Comparison of ENCODE assay signal across 8 cellular contexts in genomic region chr12:8950287-8950574, GRCh38. TPM values are rescaled to one million over a fixed set of nuclear protein-coding genes. Genes with fewer than 3 reads are reported as not detected.
DNase-seq lines count a peak whose midpoint lies in the region; ATAC-seq and TF ChIP-seq lines count a peak whose summit lies in the region.

No MANE protein-coding gene starts in this region.

- DNase-seq in NCI-H345 treated with DMSO at 0.1 percent for 48 hours (lab: John Stamatoyannopoulos, UW; ENCODE audit: unreplicated experiment) (peak; percentile 60), NCI-H345 (lab: John Stamatoyannopoulos, UW) (no peak), tibial artery (no peak), NAMALWA (ENCODE audit: low spot score) (no peak), NCI-H2227 treated with DMSO at 0.1 percent for 48 hours (lab: John Stamatoyannopoulos, UW) (no peak)
- DNase-seq in activated naive CD4-positive, alpha-beta T cell treated with anti-CD3 and anti-CD28 coated beads, Interleukin-2, amount 50 U/mL, for 72 hours (ENCODE audit: low spot score in 2 of 2), result no peak

- H3K27ac ChIP-seq in layer of hippocampus (ENCODE audit: low read depth, low read length) (peak overlapping the region; percentile 100), tibial artery (peak overlapping the region; percentile 92 to 96)

- H3K36me3 ChIP-seq in tibial artery, result peaks cover 2 to 14% (median 10%) of the 10 kb centered on the region in 3 donors

- peaks cover 29 to 42% of the 10 kb centered on the region in 2 donors for H3K36me3 Mint-ChIP-seq in activated naive CD4-positive, alpha-beta T cell treated with anti-CD3 and anti-CD28 coated beads, Interleukin-2, amount 50 U/mL, for 72 hours

- intact Hi-C loops in tibial artery (cut with DNase I; ENCODE audit: low total_unique reads), result loop anchor here (10.0 kb wide), 1 partner anchor 85 kb away; no protein-coding TSS in a partner anchor

- no peaks in the 10 kb centered on the region for H3K9me3 ChIP-seq in tibial artery

- TF ChIP-seq CTCF in tibial artery (IDR thresholded peaks at IDR 0.05), result no peak

- peaks cover 0 to 12% of the 10 kb centered on the region in 2 donors for H3K9me3 Mint-ChIP-seq in activated naive CD4-positive, alpha-beta T cell treated with anti-CD3 and anti-CD28 coated beads, Interleukin-2, amount 50 U/mL, for 72 hours

- H3K4me1 ChIP-seq in tibial artery, result peaks cover 0 to 28% (median 20%) of the 10 kb centered on the region in 4 donors

- peak overlapping the region; percentile 67 to 83 for H3K4me3 ChIP-seq in tibial artery

- ATAC-seq in HG03175 (IDR thresholded peaks at IDR 0.05; ENCODE audit: unreplicated experiment), result peak; percentile 16
- ATAC-seq in activated naive CD4-positive, alpha-beta T cell treated with anti-CD3 and anti-CD28 coated beads, Interleukin-2, amount 50 U/mL, for 72 hours, result peak in 1 of 2 donors; percentile 33

- H3K27me3 ChIP-seq in layer of hippocampus (ENCODE audit: control insufficient read depth, insufficient read depth, low read length) (no peaks in the 10 kb centered on the region), tibial artery (no peaks in the 10 kb centered on the region)

- H3K27ac Mint-ChIP-seq in activated naive CD4-positive, alpha-beta T cell treated with anti-CD3 and anti-CD28 coated beads, Interleukin-2, amount 50 U/mL, for 72 hours, result peak overlapping the region; percentile 99

RNA-seq across cellular contexts. Expression of gene M6PR, which starts 0.8 kb away (rescaled TPM):
- 100 to 1,000 TPM; 153 to 204 TPM for total RNA-seq in activated naive CD4-positive, alpha-beta T cell treated with anti-CD3 and anti-CD28 coated beads, Interleukin-2, amount 50 U/mL, for 72 hours

RNA-seq across cellular contexts. Expression of gene PHC1, which starts 35.9 kb away (rescaled TPM):
- 10 to 100 TPM; 18.4 to 35.2 TPM for total RNA-seq in activated naive CD4-positive, alpha-beta T cell treated with anti-CD3 and anti-CD28 coated beads, Interleukin-2, amount 50 U/mL, for 72 hours

RNA-seq across cellular contexts. Expression of gene KLRG1, which starts 39.1 kb away (rescaled TPM):
- total RNA-seq in activated naive CD4-positive, alpha-beta T cell treated with anti-CD3 and anti-CD28 coated beads, Interleukin-2, amount 50 U/mL, for 72 hours, result 1 to 10 TPM; 1.6 to 2.7 TPM
